Comparison of ENCODE assay signal across 8 cellular contexts in genomic region chr5:139649082-139649991, GRCh38.
DNase-seq lines count a peak whose midpoint lies in the region.

No MANE protein-coding gene starts in this region.

- peak overlapping the region; percentile 88 for H3K9ac ChIP-seq in endocrine pancreas (ENCODE audit: control insufficient read depth, insufficient read depth, low read length)
- H3K9ac ChIP-seq in mucosa of stomach (ENCODE audit: low read length) = peak overlapping the region; percentile 85

- H3K27me3 ChIP-seq in endocrine pancreas (ENCODE audit: control insufficient read depth, insufficient read depth, low read length) = no peaks in the 10 kb centered on the region
- H3K27me3 ChIP-seq in mucosa of stomach (ENCODE audit: control insufficient read depth, insufficient read depth, low read length) = peaks cover 8% of the 10 kb centered on the region

- H3K4me1 ChIP-seq in endocrine pancreas (ENCODE audit: control insufficient read depth, insufficient read depth, low read length) (peaks cover 5% of the 10 kb centered on the region), mucosa of stomach (ENCODE audit: control insufficient read depth, insufficient read depth, low read length) (peaks cover 46% of the 10 kb centered on the region)

- H3K9me3 ChIP-seq in endocrine pancreas (ENCODE audit: control insufficient read depth, low read length) (no peaks in the 10 kb centered on the region), mucosa of stomach (ENCODE audit: control insufficient read depth, low read length) (no peaks in the 10 kb centered on the region)

- peak overlapping the region; percentile 15 for H3K4me3 ChIP-seq in endocrine pancreas (ENCODE audit: control insufficient read depth, insufficient read depth, low read length)
- peak overlapping the region; percentile 69 for H3K4me3 ChIP-seq in mucosa of stomach (ENCODE audit: low read length)

- DNase-seq in NCI-H82 (lab: John Stamatoyannopoulos, UW) = peak; percentile 56
- no peak for DNase-seq in NCI-H82 treated with DMSO at 0.1 percent for 48 hours (lab: John Stamatoyannopoulos, UW; ENCODE audit: unreplicated experiment)
- peak; percentile 11 for DNase-seq in RKO (ENCODE audit: low spot score)
- DNase-seq in kidney glomerular epithelial cell (lab: John Stamatoyannopoulos, UW) = no peak
- DNase-seq in LoVo (ENCODE audit: low spot score) = no peak
- DNase-seq in NCI-H526 treated with DMSO at 0.1 percent for 48 hours (lab: John Stamatoyannopoulos, UW) = no peak

- H3K36me3 ChIP-seq in endocrine pancreas (ENCODE audit: control insufficient read depth, insufficient read depth, low read length) = no peaks in the 10 kb centered on the region
- no peaks in the 10 kb centered on the region for H3K36me3 ChIP-seq in mucosa of stomach (ENCODE audit: control insufficient read depth, insufficient read depth, low read length)

Comparison
In these comparisons a context has a peak if more than half of its experiments do, and no peak if none do; other contexts are left out.
1. DNase-seq: peak in NCI-H82 (single experiment) and RKO (single experiment); none in NCI-H82 treated with DMSO at 0.1 percent for 48 hours (single experiment), kidney glomerular epithelial cell (single experiment), LoVo (single experiment) and NCI-H526 treated with DMSO at 0.1 percent for 48 hours (single experiment).